7 cellular contexts compared by ENCODE assay signal in genomic region chr10:105192146-105192545, GRCh38.
"Had no signal": no experiment of that assay in that cellular context is flagged by ENCODE, and none has a peak within 500 bp of the region (broad histone marks: within the 10 kb centered on the region; RNA-seq: fewer than 3 reads in every experiment).

No MANE protein-coding gene starts in this region.

- H3K36me3 Mint-ChIP-seq: IgD-negative memory B cell had no signal

- H3K27ac ChIP-seq: GM23248, HL-60 had no signal

- H3K4me1 ChIP-seq: HAP-1 had no signal

- DNase-seq: GM23248, GOT3, H7, HFFc6 had no signal

- H3K4me3 ChIP-seq: GM23248, HAP-1 had no signal

- H3K9me3 ChIP-seq: HAP-1 had no signal

- H3K36me3 ChIP-seq: HAP-1 had no signal

- H3K4me1 Mint-ChIP-seq: IgD-negative memory B cell had no signal

- H3K4me3 Mint-ChIP-seq: HFFc6, IgD-negative memory B cell had no signal

- H3K27ac Mint-ChIP-seq: HFFc6, IgD-negative memory B cell had no signal
